Comparison of ENCODE assay signal across 29 cellular contexts in genomic region chrX:74670028-74670427, GRCh38.
"Had no signal": no experiment of that assay in that cellular context is flagged by ENCODE, and none has a peak within 500 bp of the region (broad histone marks: within the 10 kb centered on the region; RNA-seq: fewer than 3 reads in every experiment).

No MANE protein-coding gene starts in this region.

- H2AFZ ChIP-seq: hepatocyte had no signal

- H3K4me1 ChIP-seq: colonic mucosa, esophagus muscularis mucosa, esophagus squamous epithelium, foreskin keratinocyte, gastrocnemius medialis, gastroesophageal sphincter, heart left ventricle, heart right ventricle had no signal

- H3K36me3 ChIP-seq: colonic mucosa, esophagus muscularis mucosa, esophagus squamous epithelium, gastrocnemius medialis, gastroesophageal sphincter, heart left ventricle, heart right ventricle had no signal

- H3K27me3 ChIP-seq: colonic mucosa, esophagus muscularis mucosa, esophagus squamous epithelium, foreskin keratinocyte, gastroesophageal sphincter, hepatocyte had no signal

- FAIRE-seq: colon, endometrium, frontal cortex had no signal

- ATAC-seq: effector memory CD8-positive, alpha-beta T cell; esophagus mucosa; foreskin keratinocyte; gastrocnemius medialis; gastroesophageal sphincter; heart left ventricle; heart right ventricle had no signal

- DNase-seq: colonic mucosa; cortex of kidney; dermis blood vessel endothelial cell; dorsolateral prefrontal cortex; effector CD4-positive, alpha-beta T cell; effector CD8-positive, alpha-beta T cell; effector memory CD4-positive, alpha-beta T cell; effector memory CD8-positive, alpha-beta T cell; endodermal cell; erythroblast; esophagus squamous epithelium; foreskin fibroblast; foreskin keratinocyte; foreskin melanocyte; gastrocnemius medialis; glutamatergic neuron; head of caudate nucleus; heart left ventricle; heart right ventricle had no signal

- H3K79me2 ChIP-seq: hepatocyte had no signal

- H3K4me2 ChIP-seq: hepatocyte had no signal

- H3K9me3 Mint-ChIP-seq: dendritic cell treated with granulocyte-macrophage colony-stimulating factor and Interleukin-4, amounts not matched to agents 40 ng/mL and 50 ng/mL, for 4 days; effector memory CD8-positive, alpha-beta T cell had no signal

- H3K9me3 ChIP-seq: colonic mucosa, esophagus muscularis mucosa, esophagus squamous epithelium, gastrocnemius medialis, gastroesophageal sphincter, heart left ventricle, heart right ventricle had no signal

- H3K4me3 ChIP-seq: colonic mucosa, coronary artery, dorsolateral prefrontal cortex, esophagus muscularis mucosa, esophagus squamous epithelium, gastrocnemius medialis, gastroesophageal sphincter, heart left ventricle, heart right ventricle, hepatocyte had no signal

- H3K4me1 Mint-ChIP-seq: endodermal cell had no signal

- H3K27me3 Mint-ChIP-seq: dendritic cell treated with granulocyte-macrophage colony-stimulating factor and Interleukin-4, amounts not matched to agents 40 ng/mL and 50 ng/mL, for 4 days; effector memory CD8-positive, alpha-beta T cell had no signal

- H3K4me3 Mint-ChIP-seq: dendritic cell treated with granulocyte-macrophage colony-stimulating factor and Interleukin-4, amounts not matched to agents 40 ng/mL and 50 ng/mL, for 4 days; effector memory CD8-positive, alpha-beta T cell; endodermal cell had no signal

- H3K27ac ChIP-seq: colonic mucosa, coronary artery, dorsolateral prefrontal cortex, epithelial cell of prostate, esophagus muscularis mucosa, esophagus squamous epithelium, foreskin keratinocyte, gastrocnemius medialis, gastroesophageal sphincter, heart left ventricle, heart right ventricle, hepatocyte had no signal

- H3K27ac Mint-ChIP-seq: dendritic cell treated with granulocyte-macrophage colony-stimulating factor and Interleukin-4, amounts not matched to agents 40 ng/mL and 50 ng/mL, for 4 days; effector memory CD8-positive, alpha-beta T cell; endodermal cell had no signal
